In the genomic region with DNA sequence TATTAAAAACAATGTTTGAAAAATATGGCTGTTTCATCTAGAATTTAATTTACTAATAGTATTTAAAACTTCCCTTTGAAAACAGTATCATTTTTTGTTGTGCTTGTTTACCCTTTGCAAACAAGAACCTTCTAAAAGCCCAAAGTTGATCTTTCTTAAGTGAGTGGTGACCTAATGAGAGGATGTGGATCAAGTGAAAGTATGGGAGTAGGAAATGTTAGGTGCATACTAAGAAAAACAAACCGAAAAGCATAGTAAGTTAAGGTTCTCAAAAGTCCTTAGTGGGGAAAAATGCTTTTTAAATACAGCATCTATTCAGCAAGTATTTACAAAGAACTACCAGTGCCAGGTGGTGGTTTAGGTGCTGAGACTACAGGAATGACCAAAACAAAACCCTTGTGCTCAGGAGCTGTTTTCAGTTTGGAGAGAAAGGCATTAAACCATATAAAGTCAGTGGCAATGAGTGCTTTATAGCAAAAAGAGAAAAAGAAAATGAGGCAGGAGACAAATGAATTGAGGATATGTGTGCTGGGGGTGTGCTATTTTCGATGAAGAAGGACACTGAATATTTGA, we compare ENCODE assay signal across 1 cellular context.
TF ChIP-seq lines count a peak whose summit lies in the region.

No MANE protein-coding gene starts in this region.

TF ChIP-seq in GM23338, 12 proteins besides CTCF, POLR2A, EP300 and RAD21 (continued from another document):
- TF ChIP-seq, protein P1, sequence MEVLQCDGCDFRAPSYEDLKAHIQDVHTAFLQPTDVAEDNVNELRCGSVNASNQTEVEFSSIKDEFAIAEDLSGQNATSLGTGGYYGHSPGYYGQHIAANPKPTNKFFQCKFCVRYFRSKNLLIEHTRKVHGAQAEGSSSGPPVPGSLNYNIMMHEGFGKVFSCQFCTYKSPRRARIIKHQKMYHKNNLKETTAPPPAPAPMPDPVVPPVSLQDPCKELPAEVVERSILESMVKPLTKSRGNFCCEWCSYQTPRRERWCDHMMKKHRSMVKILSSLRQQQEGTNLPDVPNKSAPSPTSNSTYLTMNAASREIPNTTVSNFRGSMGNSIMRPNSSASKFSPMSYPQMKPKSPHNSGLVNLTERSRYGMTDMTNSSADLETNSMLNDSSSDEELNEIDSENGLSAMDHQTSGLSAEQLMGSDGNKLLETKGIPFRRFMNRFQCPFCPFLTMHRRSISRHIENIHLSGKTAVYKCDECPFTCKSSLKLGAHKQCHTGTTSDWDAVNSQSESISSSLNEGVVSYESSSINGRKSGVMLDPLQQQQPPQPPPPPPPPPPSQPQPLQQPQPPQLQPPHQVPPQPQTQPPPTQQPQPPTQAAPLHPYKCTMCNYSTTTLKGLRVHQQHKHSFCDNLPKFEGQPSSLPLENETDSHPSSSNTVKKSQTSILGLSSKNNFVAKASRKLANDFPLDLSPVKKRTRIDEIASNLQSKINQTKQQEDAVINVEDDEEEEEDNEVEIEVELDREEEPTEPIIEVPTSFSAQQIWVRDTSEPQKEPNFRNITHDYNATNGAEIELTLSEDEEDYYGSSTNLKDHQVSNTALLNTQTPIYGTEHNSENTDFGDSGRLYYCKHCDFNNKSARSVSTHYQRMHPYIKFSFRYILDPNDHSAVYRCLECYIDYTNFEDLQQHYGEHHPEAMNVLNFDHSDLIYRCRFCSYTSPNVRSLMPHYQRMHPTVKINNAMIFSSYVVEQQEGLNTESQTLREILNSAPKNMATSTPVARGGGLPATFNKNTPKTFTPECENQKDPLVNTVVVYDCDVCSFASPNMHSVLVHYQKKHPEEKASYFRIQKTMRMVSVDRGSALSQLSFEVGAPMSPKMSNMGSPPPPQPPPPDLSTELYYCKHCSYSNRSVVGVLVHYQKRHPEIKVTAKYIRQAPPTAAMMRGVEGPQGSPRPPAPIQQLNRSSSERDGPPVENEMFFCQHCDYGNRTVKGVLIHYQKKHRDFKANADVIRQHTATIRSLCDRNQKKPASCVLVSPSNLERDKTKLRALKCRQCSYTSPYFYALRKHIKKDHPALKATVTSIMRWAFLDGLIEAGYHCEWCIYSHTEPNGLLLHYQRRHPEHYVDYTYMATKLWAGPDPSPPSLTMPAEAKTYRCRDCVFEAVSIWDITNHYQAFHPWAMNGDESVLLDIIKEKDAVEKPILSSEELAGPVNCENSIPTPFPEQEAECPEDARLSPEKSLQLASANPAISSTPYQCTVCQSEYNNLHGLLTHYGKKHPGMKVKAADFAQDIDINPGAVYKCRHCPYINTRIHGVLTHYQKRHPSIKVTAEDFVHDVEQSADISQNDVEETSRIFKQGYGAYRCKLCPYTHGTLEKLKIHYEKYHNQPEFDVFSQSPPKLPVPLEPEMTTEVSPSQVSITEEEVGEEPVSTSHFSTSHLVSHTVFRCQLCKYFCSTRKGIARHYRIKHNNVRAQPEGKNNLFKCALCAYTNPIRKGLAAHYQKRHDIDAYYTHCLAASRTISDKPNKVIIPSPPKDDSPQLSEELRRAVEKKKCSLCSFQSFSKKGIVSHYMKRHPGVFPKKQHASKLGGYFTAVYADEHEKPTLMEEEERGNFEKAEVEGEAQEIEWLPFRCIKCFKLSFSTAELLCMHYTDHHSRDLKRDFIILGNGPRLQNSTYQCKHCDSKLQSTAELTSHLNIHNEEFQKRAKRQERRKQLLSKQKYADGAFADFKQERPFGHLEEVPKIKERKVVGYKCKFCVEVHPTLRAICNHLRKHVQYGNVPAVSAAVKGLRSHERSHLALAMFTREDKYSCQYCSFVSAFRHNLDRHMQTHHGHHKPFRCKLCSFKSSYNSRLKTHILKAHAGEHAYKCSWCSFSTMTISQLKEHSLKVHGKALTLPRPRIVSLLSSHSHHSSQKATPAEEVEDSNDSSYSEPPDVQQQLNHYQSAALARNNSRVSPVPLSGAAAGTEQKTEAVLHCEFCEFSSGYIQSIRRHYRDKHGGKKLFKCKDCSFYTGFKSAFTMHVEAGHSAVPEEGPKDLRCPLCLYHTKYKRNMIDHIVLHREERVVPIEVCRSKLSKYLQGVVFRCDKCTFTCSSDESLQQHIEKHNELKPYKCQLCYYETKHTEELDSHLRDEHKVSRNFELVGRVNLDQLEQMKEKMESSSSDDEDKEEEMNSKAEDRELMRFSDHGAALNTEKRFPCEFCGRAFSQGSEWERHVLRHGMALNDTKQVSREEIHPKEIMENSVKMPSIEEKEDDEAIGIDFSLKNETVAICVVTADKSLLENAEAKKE (CRISPR knock-in tag; IDR thresholded peaks at IDR 0.05), result no peak
